ENCODE assay signal across 1 cellular context in the genomic region with DNA sequence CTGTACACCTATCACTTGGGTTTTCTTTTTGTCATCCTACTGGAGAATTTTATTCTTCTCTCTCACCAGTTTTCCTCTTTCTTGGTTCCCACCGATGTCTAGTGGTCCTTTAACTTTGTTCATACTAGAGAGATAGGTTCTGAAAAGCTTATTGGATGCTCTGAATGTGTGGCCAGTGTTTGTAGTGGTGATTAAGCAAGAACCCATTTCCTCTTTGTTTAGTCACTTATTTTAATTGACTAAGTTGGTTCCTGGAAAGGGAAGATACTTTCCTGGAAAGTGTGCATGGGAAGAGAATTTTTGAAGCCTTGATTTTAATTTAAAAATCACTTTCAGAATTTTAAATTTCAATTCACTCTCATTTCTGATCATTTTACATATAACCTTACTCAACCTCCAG.
A peak's percentile ranks its signal among the peaks of the same experiment; 100 is the strongest.
TF ChIP-seq lines count a peak whose summit lies in the region.

No MANE protein-coding gene starts in this region.

TF ChIP-seq in endothelial cell of umbilical vein, 7 proteins besides CTCF, POLR2A, EP300 and RAD21 (continued from another document):
- no peak for TF ChIP-seq EZH2 (IDR thresholded peaks at IDR 0.05; ENCODE audit: borderline replicate concordance, low read depth, low read length, severe bottlenecking)
- TF ChIP-seq JUN (IDR thresholded peaks at IDR 0.05; ENCODE audit: borderline replicate concordance, insufficient read depth, insufficient read length, low read depth), result peak; percentile 38
